Comparison of ENCODE assay signal across 1 cellular context in genomic region chr7:155570171-155570958, GRCh38.
TF ChIP-seq lines count a peak whose summit lies in the region.

No MANE protein-coding gene starts in this region.

TF ChIP-seq in WTC11, 78 proteins besides CTCF, POLR2A, EP300 and RAD21 (continued from another document):
- TF ChIP-seq STAT6 (CRISPR knock-in tag; conservative IDR thresholded peaks at IDR 0.05; ENCODE audit: low read depth) (no peak), NFYB (CRISPR knock-in tag; conservative IDR thresholded peaks at IDR 0.05; ENCODE audit: low read depth) (no peak), ESRRA (CRISPR knock-in tag; IDR thresholded peaks at IDR 0.05; ENCODE audit: borderline replicate concordance) (no peak), GTF2I (CRISPR knock-in tag; conservative IDR thresholded peaks at IDR 0.05) (no peak), AFF4 (CRISPR knock-in tag; IDR thresholded peaks at IDR 0.05; ENCODE audit: borderline replicate concordance) (no peak), ZBTB21 (CRISPR knock-in tag; IDR thresholded peaks at IDR 0.05; ENCODE audit: borderline replicate concordance) (no peak)
TF ChIP-seq in WTC11: peak in this region for 0.
